Comparison of ENCODE assay signal across 9 cellular contexts in genomic region chr5:37721447-37721871, GRCh38.
DNase-seq lines count a peak whose midpoint lies in the region; ATAC-seq and TF ChIP-seq lines count a peak whose summit lies in the region.
"Had no signal": no experiment of that assay in that cellular context is flagged by ENCODE, and none has a peak within 500 bp of the region (broad histone marks: within the 10 kb centered on the region; RNA-seq: fewer than 3 reads in every experiment).

No MANE protein-coding gene starts in this region.

- DNase-seq in GM06990 (ENCODE audit: extremely low read depth, insufficient read length) (peak; percentile 43), adipocyte (ENCODE audit: low read depth) (peak; percentile 23), OCI-M2 (lab: John Stamatoyannopoulos, UW; ENCODE audit: unreplicated experiment) (no peak), cerebellar cortex (ENCODE audit: low spot score) (no peak), testis (no peak), activated gamma-delta T cell (lab: John Stamatoyannopoulos, UW) (no peak)
- DNase-seq: stimulated activated naive B cell treated with anti-CD40 and anti-IgM and Interleukin-4, amounts not matched to agents 10 μg/mL and 1 μg/mL and 100 μg/mL, for 72 hours had no signal

- H3K4me1 ChIP-seq in adipocyte (ENCODE audit: control insufficient read depth, insufficient read depth, low read length) (peaks cover 30% of the 10 kb centered on the region), testis (peaks cover 13% of the 10 kb centered on the region)

- no peaks in the 10 kb centered on the region for H3K36me3 ChIP-seq in GM06990 (ENCODE audit: control insufficient read depth, insufficient read depth, low read length)
- H3K36me3 ChIP-seq in adipocyte (ENCODE audit: control insufficient read depth, insufficient read depth, low read length, severe bottlenecking) = no peaks in the 10 kb centered on the region
- no peaks in the 10 kb centered on the region for H3K36me3 ChIP-seq in testis (ENCODE audit: low read depth, missing control alignments)

- no peak overlapping the region for H3K27ac ChIP-seq in testis

- WGBS in testis, 2 donors = 76 to 90% methylated on average over 5 of the region's 5 CpGs

- H3K4me3 ChIP-seq in GM06990 (replicated peaks; ENCODE audit: low read depth, low read length) (no peak overlapping the region), adipocyte (ENCODE audit: low read length) (no peak overlapping the region), testis (no peak overlapping the region)

- intact Hi-C loops in testis (cut with DNase I; ENCODE audit: low total_unique reads) = no loop called here

- H3K9ac ChIP-seq in adipocyte (ENCODE audit: low read length) = no peak overlapping the region

- TF ChIP-seq CTCF in GM06990 (IDR thresholded peaks at IDR 0.05; ENCODE audit: insufficient read depth, low read length, poor library complexity, severe bottlenecking) (no peak), testis (IDR thresholded peaks at IDR 0.05) (no peak)

- no peaks in the 10 kb centered on the region for H3K27me3 ChIP-seq in GM06990 (replicated peaks; ENCODE audit: control insufficient read depth, insufficient read depth, low read length)
- no peaks in the 10 kb centered on the region for H3K27me3 ChIP-seq in adipocyte (replicated peaks; ENCODE audit: control insufficient read depth, insufficient read depth, low read length)
- H3K27me3 ChIP-seq in testis = no peaks in the 10 kb centered on the region

- no peak for TF ChIP-seq POLR2A in testis (IDR thresholded peaks at IDR 0.05)

- H3K9me3 ChIP-seq in adipocyte (ENCODE audit: control insufficient read depth, low read length) = no peaks in the 10 kb centered on the region
- no peaks in the 10 kb centered on the region for H3K9me3 ChIP-seq in testis

- ATAC-seq in GM19468 (IDR thresholded peaks at IDR 0.05; ENCODE audit: extremely low read depth, unreplicated experiment) = peak; percentile 49
- ATAC-seq in HG03378 (IDR thresholded peaks at IDR 0.05; ENCODE audit: unreplicated experiment) = peak; percentile 81

Comparison
In these comparisons a context has a peak if more than half of its experiments do, and no peak if none do; other contexts are left out.
1. DNase-seq: peak in GM06990 (single experiment) and adipocyte (single experiment); none in OCI-M2 (single experiment), cerebellar cortex (single experiment), testis (single experiment) and activated gamma-delta T cell (single experiment).